11 cellular contexts compared by ENCODE assay signal in genomic region chr3:157066335-157067071, GRCh38.
DNase-seq lines count a peak whose midpoint lies in the region; ATAC-seq and TF ChIP-seq lines count a peak whose summit lies in the region.
"Had no signal": no experiment of that assay in that cellular context is flagged by ENCODE, and none has a peak within 500 bp of the region (broad histone marks: within the 10 kb centered on the region; RNA-seq: fewer than 3 reads in every experiment).

No MANE protein-coding gene starts in this region.

- no peak for TF ChIP-seq CTCF in tibial nerve (IDR thresholded peaks at IDR 0.05)
- TF ChIP-seq CTCF in mucosa of descending colon (IDR thresholded peaks at IDR 0.05), result no peak

- H3K27ac ChIP-seq in layer of hippocampus (ENCODE audit: low read depth, low read length), result peak overlapping the region; percentile 62
- peak overlapping the region in 3 of 4 donors; percentile 22 to 68 (median 30) for H3K27ac ChIP-seq in tibial nerve

- H3K27ac Mint-ChIP-seq in activated naive CD8-positive, alpha-beta T cell, result peak overlapping the region; percentile 30
- H3K27ac Mint-ChIP-seq in activated naive CD8-positive, alpha-beta T cell treated with anti-CD3 and anti-CD28 coated beads, Interleukin-2, amount 50 U/mL, for 24 hours, result no peak overlapping the region
- H3K27ac Mint-ChIP-seq: activated T-helper 1 cell treated with anti-CD3 and anti-CD28 coated beads, Interleukin-12 subunit alpha, Interleukin-12 subunit beta, Interleukin-2, Interleukin-4 antibody, amounts not matched to agents 30 ng/mL and 10 ng/mL and 1 ng/mL, durations not matched to agents 14 hours and 24 hours and 36 hours had no signal

- no peaks in the 10 kb centered on the region for H3K9me3 Mint-ChIP-seq in activated naive CD8-positive, alpha-beta T cell (ENCODE audit: low read depth)
- no peaks in the 10 kb centered on the region for H3K9me3 Mint-ChIP-seq in activated naive CD8-positive, alpha-beta T cell treated with anti-CD3 and anti-CD28 coated beads, Interleukin-2, amount 50 U/mL, for 24 hours
- H3K9me3 Mint-ChIP-seq: activated T-helper 1 cell treated with anti-CD3 and anti-CD28 coated beads, Interleukin-12 subunit alpha, Interleukin-12 subunit beta, Interleukin-2, Interleukin-4 antibody, amounts not matched to agents 30 ng/mL and 10 ng/mL and 1 ng/mL, durations not matched to agents 14 hours and 24 hours and 36 hours had no signal

- no peaks in the 10 kb centered on the region for H3K36me3 Mint-ChIP-seq in activated naive CD8-positive, alpha-beta T cell
- H3K36me3 Mint-ChIP-seq in activated naive CD8-positive, alpha-beta T cell treated with anti-CD3 and anti-CD28 coated beads, Interleukin-2, amount 50 U/mL, for 24 hours (ENCODE audit: low read depth), result no peaks in the 10 kb centered on the region

- H3K4me3 ChIP-seq in tibial nerve (no peak overlapping the region), mucosa of descending colon (no peak overlapping the region)

- no peak overlapping the region for H3K4me3 Mint-ChIP-seq in activated naive CD8-positive, alpha-beta T cell
- no peak overlapping the region for H3K4me3 Mint-ChIP-seq in activated naive CD8-positive, alpha-beta T cell treated with anti-CD3 and anti-CD28 coated beads, Interleukin-2, amount 50 U/mL, for 24 hours
- H3K4me3 Mint-ChIP-seq: activated T-helper 1 cell treated with anti-CD3 and anti-CD28 coated beads, Interleukin-12 subunit alpha, Interleukin-12 subunit beta, Interleukin-2, Interleukin-4 antibody, amounts not matched to agents 30 ng/mL and 10 ng/mL and 1 ng/mL, durations not matched to agents 14 hours and 24 hours and 36 hours had no signal

- H3K9me3 ChIP-seq in tibial nerve, result no peaks in the 10 kb centered on the region
- H3K9me3 ChIP-seq in mucosa of descending colon, result no peaks in the 10 kb centered on the region

- no peak for TF ChIP-seq POLR2A in tibial nerve (IDR thresholded peaks at IDR 0.05)

- intact Hi-C loops in mucosa of descending colon (cut with DNase I, micrococcal nuclease), result no loop called here

- H3K4me1 ChIP-seq in tibial nerve (peaks cover 0 to 19% (median 4%) of the 10 kb centered on the region in 4 donors), mucosa of descending colon (ENCODE audit: low read depth) (peaks cover 12% of the 10 kb centered on the region)

- H3K27me3 Mint-ChIP-seq in activated naive CD8-positive, alpha-beta T cell, result no peaks in the 10 kb centered on the region
- H3K27me3 Mint-ChIP-seq in activated naive CD8-positive, alpha-beta T cell treated with anti-CD3 and anti-CD28 coated beads, Interleukin-2, amount 50 U/mL, for 24 hours, result peaks cover 1% of the 10 kb centered on the region

- H3K27me3 ChIP-seq in layer of hippocampus (ENCODE audit: control insufficient read depth, insufficient read depth, low read length) (no peaks in the 10 kb centered on the region), tibial nerve (no peaks in the 10 kb centered on the region)

- TF ChIP-seq EP300 in tibial nerve (IDR thresholded peaks at IDR 0.05), result no peak

- 61 to 69% methylated on average over 11 of the region's 11 CpGs for WGBS in tibial nerve, 2 donors

- ATAC-seq in activated naive CD8-positive, alpha-beta T cell treated with anti-CD3 and anti-CD28 coated beads, Interleukin-2, amount 50 U/mL, for 24 hours, result no peak
- no peak for ATAC-seq in mucosa of descending colon

- H3K4me1 Mint-ChIP-seq in activated naive CD8-positive, alpha-beta T cell (ENCODE audit: low read depth), result peaks cover 18% of the 10 kb centered on the region
- peaks cover 10% of the 10 kb centered on the region for H3K4me1 Mint-ChIP-seq in activated naive CD8-positive, alpha-beta T cell treated with anti-CD3 and anti-CD28 coated beads, Interleukin-2, amount 50 U/mL, for 24 hours

- H3K36me3 ChIP-seq in tibial nerve, result no peaks in the 10 kb centered on the region
- no peaks in the 10 kb centered on the region for H3K36me3 ChIP-seq in mucosa of descending colon (ENCODE audit: low read depth)

- DNase-seq in activated naive CD8-positive, alpha-beta T cell treated with anti-CD3 and anti-CD28 coated beads, Interleukin-2, amount 50 U/mL, for 24 hours, result no peak
- peak; percentile 23 for DNase-seq in amniotic epithelial cell (ENCODE audit: low read depth)
- no peak for DNase-seq in tibial nerve (ENCODE audit: low spot score in 2 of 2)
- no peak for DNase-seq in SKM-1 treated with dmso at 0.1 percent for 144 hours (lab: John Stamatoyannopoulos, UW; ENCODE audit: unreplicated experiment)
- DNase-seq in OCI-M2 (lab: John Stamatoyannopoulos, UW; ENCODE audit: unreplicated experiment), result no peak
- DNase-seq in mucosa of descending colon, result no peak
- DNase-seq: AML-193, NCI-H2227 treated with DMSO at 0.1 percent for 48 hours had no signal
